Comparison of ENCODE assay signal across 15 cellular contexts in genomic region chr3:100289339-100289738, GRCh38. TPM values are rescaled to one million over a fixed set of nuclear protein-coding genes. Genes with fewer than 3 reads are reported as not detected.
DNase-seq lines count a peak whose midpoint lies in the region; ATAC-seq, FAIRE-seq and TF ChIP-seq lines count a peak whose summit lies in the region.
"Had no signal": no experiment of that assay in that cellular context is flagged by ENCODE, and none has a peak within 500 bp of the region (broad histone marks: within the 10 kb centered on the region; RNA-seq: fewer than 3 reads in every experiment).

No MANE protein-coding gene starts in this region.

- peak; percentile 65 for FAIRE-seq in H54 (lab: Jason Lieb, UNC)
- FAIRE-seq: pancreas, urothelium cell line had no signal

- TF ChIP-seq CTCF in A673 (conservative IDR thresholded peaks at IDR 0.05; ENCODE audit: low read depth, low read length) (no peak), Panc1 (IDR thresholded peaks at IDR 0.05) (no peak), choroid plexus epithelial cell (conservative IDR thresholded peaks at IDR 0.05; ENCODE audit: low read depth, low read length) (no peak)

- no peaks in the 10 kb centered on the region for H3K27me3 Mint-ChIP-seq in activated CD4-positive, alpha-beta memory T cell treated with anti-CD3 and anti-CD28 coated beads, Interleukin-2, amount 10 ng/mL, durations not matched to agents 7 days and 5 days

- POLR2A ChIA-PET in A673 (lab: Charles Lee; ENCODE audit: low non-redundant PET), result no interaction called here
- POLR2A ChIA-PET in Panc1 (lab: Charles Lee), result no interaction called here
- POLR2A ChIA-PET in activated CD4-positive, alpha-beta memory T cell treated with anti-CD3 and anti-CD28 coated beads, Interleukin-2, amount 10 ng/mL, durations not matched to agents 7 days and 5 days (lab: Charles Lee), result no interaction called here

- TF ChIP-seq POLR2A in H54 (IDR thresholded peaks at IDR 0.05; ENCODE audit: low read depth, low read length), result no peak

- no peaks in the 10 kb centered on the region for H3K4me1 ChIP-seq in A673 (ENCODE audit: insufficient read depth, low read length, poor library complexity, severe bottlenecking)
- no peaks in the 10 kb centered on the region for H3K4me1 ChIP-seq in Panc1 (ENCODE audit: control insufficient read depth, insufficient read depth, low read length)
- H3K4me1 ChIP-seq: HAP-1 had no signal

- H3K4me3 ChIP-seq in A673 (ENCODE audit: low read depth, low read length, poor library complexity, severe bottlenecking) (no peak overlapping the region), Panc1 (ENCODE audit: low read depth in 2 of 2, low read length in 2 of 2) (no peak overlapping the region), choroid plexus epithelial cell (ENCODE audit: low read depth, low read length) (no peak overlapping the region)
- H3K4me3 ChIP-seq: HAP-1, pancreas had no signal

- in situ Hi-C loops in Panc1 (cut with HindIII; ENCODE audit: low pct_unique_long_range_greater_than_20kb, low sequenced_read_pairs), result no loop called here

- CTCF ChIA-PET in A673 (lab: Charles Lee), result no interaction called here
- CTCF ChIA-PET in Panc1 (lab: Charles Lee), result no interaction called here
- CTCF ChIA-PET in activated CD4-positive, alpha-beta memory T cell treated with anti-CD3 and anti-CD28 coated beads, Interleukin-2, amount 10 ng/mL, durations not matched to agents 7 days and 5 days (lab: Charles Lee), result no interaction called here

- peaks cover 20% of the 10 kb centered on the region for H3K36me3 Mint-ChIP-seq in activated CD4-positive, alpha-beta memory T cell treated with anti-CD3 and anti-CD28 coated beads, Interleukin-2, amount 10 ng/mL, durations not matched to agents 7 days and 5 days (ENCODE audit: low read depth)

- H3K9me3 ChIP-seq in A673 (ENCODE audit: low read depth, low read length, poor library complexity, severe bottlenecking), result no peaks in the 10 kb centered on the region
- no peaks in the 10 kb centered on the region for H3K9me3 ChIP-seq in Panc1 (ENCODE audit: control insufficient read depth, insufficient read depth, low read depth, low read length)
- H3K9me3 ChIP-seq: HAP-1, pancreas had no signal

- no peak for ATAC-seq in Panc1
- no peak for ATAC-seq in GM18498 (IDR thresholded peaks at IDR 0.05; ENCODE audit: unreplicated experiment)
- ATAC-seq: esophagus mucosa, pancreas had no signal

- H3K27me3 ChIP-seq in A673 (replicated peaks; ENCODE audit: insufficient read depth, low read depth, low read length, poor library complexity) (no peaks in the 10 kb centered on the region), Panc1 (ENCODE audit: control insufficient read depth, insufficient read depth, low read length) (no peaks in the 10 kb centered on the region)
- H3K27me3 ChIP-seq: pancreas had no signal

- DNase-seq in A673 (ENCODE audit: low spot score) (peak; percentile 18), H54 (ENCODE audit: insufficient read length, low spot score) (no peak), Panc1 (ENCODE audit: low read depth, low spot score) (no peak), choroid plexus epithelial cell (ENCODE audit: low read depth) (peak; percentile 37), caudate nucleus (lab: John Stamatoyannopoulos, UW) (no peak), NCI-H1930 (lab: John Stamatoyannopoulos, UW) (no peak)
- no peak for DNase-seq in activated CD4-positive, alpha-beta memory T cell treated with anti-CD3 and anti-CD28 coated beads, Interleukin-2, amount 10 ng/mL, durations not matched to agents 7 days and 5 days
- DNase-seq: DMS79 treated with DMSO at 0.1 percent for 48 hours, mesenchymal stem cell, NCI-H69, pancreas had no signal

- no peaks in the 10 kb centered on the region for H3K9me3 Mint-ChIP-seq in activated CD4-positive, alpha-beta memory T cell treated with anti-CD3 and anti-CD28 coated beads, Interleukin-2, amount 10 ng/mL, durations not matched to agents 7 days and 5 days

- H3K27ac ChIP-seq in A673 (ENCODE audit: low read depth, low read length, poor library complexity, severe bottlenecking), result no peak overlapping the region
- H3K27ac ChIP-seq in Panc1 (ENCODE audit: low read length), result no peak overlapping the region
- H3K27ac ChIP-seq in caudate nucleus (ENCODE audit: low read depth, low read length), result no peak overlapping the region
- H3K27ac ChIP-seq: pancreas had no signal

- intact Hi-C loops in A673 (cut with micrococcal nuclease; ENCODE audit: unreplicated experiment) (no loop called here), Panc1 (cut with micrococcal nuclease; ENCODE audit: unreplicated experiment) (no loop called here)

- H3K27ac Mint-ChIP-seq in activated CD4-positive, alpha-beta memory T cell treated with anti-CD3 and anti-CD28 coated beads, Interleukin-2, amount 10 ng/mL, durations not matched to agents 7 days and 5 days, result no peak overlapping the region

- H3K4me3 Mint-ChIP-seq in activated CD4-positive, alpha-beta memory T cell treated with anti-CD3 and anti-CD28 coated beads, Interleukin-2, amount 10 ng/mL, durations not matched to agents 7 days and 5 days, result no peak overlapping the region

- H3K36me3 ChIP-seq in A673 (ENCODE audit: insufficient read depth, low read length, poor library complexity, severe bottlenecking) (no peaks in the 10 kb centered on the region), Panc1 (ENCODE audit: control insufficient read depth, insufficient read depth, low read length) (0 out of 2 replicates have a peak, but pooled peaks cover 3% of the 10 kb centered on the region)
- H3K36me3 ChIP-seq: pancreas had no signal

- no TSS peak for BruUV-seq in A673 (replicated peaks; lab: Mats Ljungman, UMichigan)
- TSS peak; percentile 8 for BruUV-seq in Panc1 (replicated peaks; lab: Mats Ljungman, UMichigan)

- peaks cover 5% of the 10 kb centered on the region for H3K4me1 Mint-ChIP-seq in activated CD4-positive, alpha-beta memory T cell treated with anti-CD3 and anti-CD28 coated beads, Interleukin-2, amount 10 ng/mL, durations not matched to agents 7 days and 5 days

RNA-seq across cellular contexts. Expression of gene TBC1D23, which starts 28.5 kb away (rescaled TPM):
- total RNA-seq in A673 (2021) (28.1 and 32.4 TPM in 2 replicates), Panc1 (2021; ENCODE audit: unreplicated experiment) (39.4 TPM)
- 11.7 TPM for polyA plus RNA-seq in Panc1 (2012; ENCODE audit: insufficient read length)
- total RNA-seq in activated CD4-positive, alpha-beta memory T cell treated with anti-CD3 and anti-CD28 coated beads, Interleukin-2, amount 10 ng/mL, durations not matched to agents 7 days and 5 days, result 10 to 100 TPM; 26.5 to 29.3 TPM

RNA-seq across cellular contexts. Expression of gene NIT2, which starts 45.2 kb away (rescaled TPM):
- total RNA-seq in A673 (2021) (57.0 and 61.5 TPM in 2 replicates), Panc1 (2021; ENCODE audit: unreplicated experiment) (97.2 TPM)
- 78.9 TPM for polyA plus RNA-seq in Panc1 (2012; ENCODE audit: insufficient read length)
- 10 to 100 TPM; 36.8 to 38.8 TPM for total RNA-seq in activated CD4-positive, alpha-beta memory T cell treated with anti-CD3 and anti-CD28 coated beads, Interleukin-2, amount 10 ng/mL, durations not matched to agents 7 days and 5 days

Comparison
In these comparisons a context has a peak if more than half of its experiments do, and no peak if none do; other contexts are left out.
1. DNase-seq: peak in A673 (single experiment) and choroid plexus epithelial cell (single experiment); none in H54 (single experiment), Panc1 (single experiment), activated CD4-positive, alpha-beta memory T cell treated with anti-CD3 and anti-CD28 coated beads, Interleukin-2, amount 10 ng/mL, durations not matched to agents 7 days and 5 days (single experiment), caudate nucleus (0 of 61) and NCI-H1930 (0 of 2).